In the genomic region with DNA sequence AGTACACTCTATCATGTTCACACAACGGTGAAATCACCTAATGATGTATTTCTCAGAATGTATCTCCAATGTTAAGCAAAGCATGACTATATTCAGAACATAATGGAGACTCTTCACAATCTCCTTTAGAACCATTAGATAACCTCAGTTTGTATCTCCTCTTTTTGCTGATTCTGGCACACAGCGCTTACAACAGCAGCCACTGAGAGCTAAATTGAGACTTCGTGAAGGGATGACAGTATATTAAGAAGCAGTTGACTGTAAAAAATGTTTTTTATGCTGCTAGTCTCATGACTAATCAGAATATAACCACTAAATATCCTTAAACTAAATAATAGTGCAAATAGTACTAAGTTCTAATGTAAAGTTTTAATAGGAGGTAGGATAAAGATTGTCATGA, we compare ENCODE assay signal across 1 cellular context.
TF ChIP-seq lines count a peak whose summit lies in the region.

No MANE protein-coding gene starts in this region.

TF ChIP-seq in IMR-90, 13 proteins besides CTCF, POLR2A, EP300 and RAD21:
- TF ChIP-seq RCOR1 (IDR thresholded peaks at IDR 0.05; ENCODE audit: insufficient replicate concordance, low read length) (no peak), NFE2L2 (IDR thresholded peaks at IDR 0.05; ENCODE audit: low read depth, low read length) (no peak), SMC3 (IDR thresholded peaks at IDR 0.05; ENCODE audit: low read depth, low read length) (no peak), FOS (IDR thresholded peaks at IDR 0.05; ENCODE audit: low read depth, low read length) (no peak), MXI1 (IDR thresholded peaks at IDR 0.05; ENCODE audit: borderline replicate concordance, low read depth, low read length) (no peak)
- TF ChIP-seq, protein P1, sequence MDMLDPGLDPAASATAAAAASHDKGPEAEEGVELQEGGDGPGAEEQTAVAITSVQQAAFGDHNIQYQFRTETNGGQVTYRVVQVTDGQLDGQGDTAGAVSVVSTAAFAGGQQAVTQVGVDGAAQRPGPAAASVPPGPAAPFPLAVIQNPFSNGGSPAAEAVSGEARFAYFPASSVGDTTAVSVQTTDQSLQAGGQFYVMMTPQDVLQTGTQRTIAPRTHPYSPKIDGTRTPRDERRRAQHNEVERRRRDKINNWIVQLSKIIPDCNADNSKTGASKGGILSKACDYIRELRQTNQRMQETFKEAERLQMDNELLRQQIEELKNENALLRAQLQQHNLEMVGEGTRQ (IDR thresholded peaks at IDR 0.05; ENCODE audit: low read depth, low read length), result no peak
